ENCODE assay signal across 27 cellular contexts in genomic region chr11:28347351-28347750, GRCh38.
A peak's percentile ranks its signal among the peaks of the same experiment; 100 is the strongest.
DNase-seq lines count a peak whose midpoint lies in the region; ATAC-seq and TF ChIP-seq lines count a peak whose summit lies in the region.
"Had no signal": no experiment of that assay in that cellular context is flagged by ENCODE, and none has a peak within 500 bp of the region (broad histone marks: within the 10 kb centered on the region; RNA-seq: fewer than 3 reads in every experiment).

No MANE protein-coding gene starts in this region.

- no peak overlapping the region for H3K4me3 ChIP-seq in GM23248
- H3K4me3 ChIP-seq in PC-3 (ENCODE audit: low read length): no peak overlapping the region
- H3K4me3 ChIP-seq in mesenchymal stem cell (ENCODE audit: insufficient read depth in 1 of 2, low read depth in 1 of 2, low read length in 2 of 2): no peak overlapping the region
- H3K4me3 ChIP-seq: GM23338 had no signal

- H3K27me3 ChIP-seq in GM23248 (replicated peaks; ENCODE audit: insufficient read depth) (no peaks in the 10 kb centered on the region), PC-3 (ENCODE audit: low read length) (no peaks in the 10 kb centered on the region), mesenchymal stem cell (ENCODE audit: control insufficient read depth in 1 of 2, insufficient read depth in 1 of 2, low read length in 2 of 2) (no peaks in the 10 kb centered on the region)

- peak overlapping the region; percentile 80 to 86 for H3K18ac ChIP-seq in mesenchymal stem cell (ENCODE audit: low read depth in 1 of 2, low read length in 2 of 2)

- no peak overlapping the region for H3K14ac ChIP-seq in mesenchymal stem cell (ENCODE audit: low read length in 2 of 2)

- H4K20me1 ChIP-seq in GM23248 (ENCODE audit: insufficient read depth): no peaks in the 10 kb centered on the region
- no peaks in the 10 kb centered on the region for H4K20me1 ChIP-seq in PC-3 (ENCODE audit: low read length)

- H4K91ac ChIP-seq in mesenchymal stem cell (ENCODE audit: low read length): no peak overlapping the region

- H2BK12ac ChIP-seq in mesenchymal stem cell (ENCODE audit: low read length in 2 of 2): peak overlapping the region in 1 of 2 experiments; percentile 77

- H3K9me2 ChIP-seq in GM23248 (ENCODE audit: insufficient read depth): no peaks in the 10 kb centered on the region
- no peaks in the 10 kb centered on the region for H3K9me2 ChIP-seq in PC-3 (replicated peaks; ENCODE audit: low read length)

- H3K9ac ChIP-seq in GM23248 (no peak overlapping the region), PC-3 (ENCODE audit: low read length) (no peak overlapping the region), mesenchymal stem cell (ENCODE audit: low read length) (no peak overlapping the region)

- no peaks in the 10 kb centered on the region for H3K27me3 Mint-ChIP-seq in activated CD4-positive, alpha-beta T cell treated with anti-CD3 and anti-CD28 coated beads, Interleukin-2, amount 10 ng/mL, durations not matched to agents 24 days and 14 days
- H3K27me3 Mint-ChIP-seq: B cell, T-cell had no signal

- H3K36me3 Mint-ChIP-seq in activated CD4-positive, alpha-beta T cell treated with anti-CD3 and anti-CD28 coated beads, Interleukin-2, amount 10 ng/mL, durations not matched to agents 24 days and 14 days (ENCODE audit: low read depth): no peaks in the 10 kb centered on the region
- H3K36me3 Mint-ChIP-seq: CD8-positive, alpha-beta memory T cell; T-cell had no signal

- H3K9me3 Mint-ChIP-seq in activated CD4-positive, alpha-beta T cell treated with anti-CD3 and anti-CD28 coated beads, Interleukin-2, amount 10 ng/mL, durations not matched to agents 24 days and 14 days: no peaks in the 10 kb centered on the region
- H3K9me3 Mint-ChIP-seq: GM23338 had no signal

- no peak overlapping the region for H3K23ac ChIP-seq in mesenchymal stem cell (ENCODE audit: low read length in 2 of 2)

- no peak overlapping the region for H2BK5ac ChIP-seq in mesenchymal stem cell (ENCODE audit: low read depth, low read length, poor library complexity, severe bottlenecking)

- H3K79me2 ChIP-seq in GM23248 (ENCODE audit: insufficient read depth) (no peaks in the 10 kb centered on the region), PC-3 (ENCODE audit: low read length) (no peaks in the 10 kb centered on the region)

- no peak overlapping the region for H2BK120ac ChIP-seq in mesenchymal stem cell (ENCODE audit: low read depth, low read length)

- H3K27ac ChIP-seq in GM23248 (no peak overlapping the region), PC-3 (ENCODE audit: low read length) (no peak overlapping the region), mesenchymal stem cell (ENCODE audit: low read length, poor library complexity, severe bottlenecking) (no peak overlapping the region)
- H3K27ac ChIP-seq: C4-2B, HL-60, RWPE1 had no signal

- no peak for ATAC-seq in PC-3
- ATAC-seq: GM23338, HCT116, Panc1, T-cell had no signal

- no peaks in the 10 kb centered on the region for H3K79me1 ChIP-seq in mesenchymal stem cell (replicated peaks; ENCODE audit: low read length, poor library complexity, severe bottlenecking)

- intact Hi-C loops in PC-3 (cut with micrococcal nuclease): loop anchor here (2.0 kb wide), 1 partner anchor 645 kb away; no protein-coding TSS in a partner anchor
- intact Hi-C loops in activated CD4-positive, alpha-beta T cell treated with anti-CD3 and anti-CD28 coated beads, Interleukin-2, amount 10 ng/mL, durations not matched to agents 24 days and 14 days (cut with micrococcal nuclease): no loop called here

- H2AK5ac ChIP-seq in mesenchymal stem cell (ENCODE audit: low read length, severe bottlenecking): no peak overlapping the region

- POLR2A ChIA-PET in PC-3 (lab: Charles Lee; ENCODE audit: unreplicated experiment): no interaction called here
- POLR2A ChIA-PET in HEK293T (lab: Yijun Ruan, JAX): no interaction called here

- no peaks in the 10 kb centered on the region for H3K36me3 ChIP-seq in GM23248 (ENCODE audit: low read depth)
- no peaks in the 10 kb centered on the region for H3K36me3 ChIP-seq in PC-3 (ENCODE audit: low read depth, low read length)
- no peaks in the 10 kb centered on the region for H3K36me3 ChIP-seq in mesenchymal stem cell (ENCODE audit: control insufficient read depth in 1 of 2, insufficient read depth in 2 of 2, low read depth in 1 of 2, low read length in 2 of 2)

- H3K4me3 Mint-ChIP-seq in activated CD4-positive, alpha-beta T cell treated with anti-CD3 and anti-CD28 coated beads, Interleukin-2, amount 10 ng/mL, durations not matched to agents 24 days and 14 days: no peak overlapping the region
- H3K4me3 Mint-ChIP-seq: B cell; CD8-positive, alpha-beta memory T cell; GM23338; T-cell had no signal

- 32 to 37% methylated on average over 5 of the region's 5 CpGs for WGBS in GM23248 (ENCODE audit: low coverage in 1 of 2, low lambda C conversion rate in 2 of 2, missing lambda C conversion rate in 2 of 2), 2 experiments
- 91% methylated on average over 5 of the region's 5 CpGs for WGBS in mesenchymal stem cell

- in situ Hi-C loops in GM23248 (cut with MboI): no loop called here

- H3K9me3 ChIP-seq in GM23248 (ENCODE audit: low read depth) (no peaks in the 10 kb centered on the region), PC-3 (ENCODE audit: low read length) (no peaks in the 10 kb centered on the region), mesenchymal stem cell (ENCODE audit: control insufficient read depth, low read length) (no peaks in the 10 kb centered on the region)

- BruUV-seq in PC-3 (replicated peaks; lab: Mats Ljungman, UMichigan): no TSS peak

- DNase-seq in GM23248: peak; percentile 12
- DNase-seq in PC-3: peak; percentile 4
- DNase-seq in mesenchymal stem cell: no peak
- no peak for DNase-seq in stimulated activated CD4-positive, alpha-beta T cell treated with anti-CD3 and anti-CD28 coated beads, Interleukin-4, amount 100 ng/mL, for 1 hour
- DNase-seq in HEK293T (ENCODE audit: extremely low spot score): no peak
- no peak for DNase-seq in glomerular visceral epithelial cell (ENCODE audit: extremely low spot score)
- DNase-seq in activated CD4-positive, alpha-beta T cell treated with anti-CD3 and anti-CD28 coated beads, Interleukin-2, amount 10 ng/mL, durations not matched to agents 24 days and 14 days: no peak
- DNase-seq: CD8-positive, alpha-beta memory T cell; DMS79 treated with DMSO at 0.1 percent for 48 hours; Karpas-422; MV-4-11; NCI-H1105; NCI-H1436 treated with DMSO at 0.1 percent for 48 hours; NCI-H1930; NCI-H446; NCI-H524 treated with DMSO at 0.1 percent for 48 hours; NCI-H82; NK-92 treated with Interleukin-12 subunit alpha and Interleukin-12 subunit beta, amount 100 ng/mL, for 24 hours; SHP77; T-cell had no signal

- H2AFZ ChIP-seq in GM23248 (no peak overlapping the region), PC-3 (ENCODE audit: low read length) (no peak overlapping the region), mesenchymal stem cell (ENCODE audit: low read depth, low read length) (no peak overlapping the region)
- H2AFZ ChIP-seq: GM23338 had no signal

- no peaks in the 10 kb centered on the region for H3K4me1 Mint-ChIP-seq in activated CD4-positive, alpha-beta T cell treated with anti-CD3 and anti-CD28 coated beads, Interleukin-2, amount 10 ng/mL, durations not matched to agents 24 days and 14 days
- H3K4me1 Mint-ChIP-seq: B cell; CD8-positive, alpha-beta memory T cell; T-cell had no signal

- H3K27ac Mint-ChIP-seq in activated CD4-positive, alpha-beta T cell treated with anti-CD3 and anti-CD28 coated beads, Interleukin-2, amount 10 ng/mL, durations not matched to agents 24 days and 14 days: no peak overlapping the region
- H3K27ac Mint-ChIP-seq: B cell; CD8-positive, alpha-beta memory T cell; GM23338; T-cell had no signal

- no peak overlapping the region for H3K4ac ChIP-seq in mesenchymal stem cell (ENCODE audit: low read depth in 1 of 2, low read length in 2 of 2)

- peaks cover 36% of the 10 kb centered on the region for H3K4me1 ChIP-seq in GM23248 (ENCODE audit: insufficient read depth)
- H3K4me1 ChIP-seq in PC-3 (ENCODE audit: insufficient read depth, low read length): peaks cover 31% of the 10 kb centered on the region
- no peaks in the 10 kb centered on the region for H3K4me1 ChIP-seq in mesenchymal stem cell (ENCODE audit: control insufficient read depth, insufficient read depth, low read depth, low read length)

- CTCF ChIA-PET in PC-3 (lab: Charles Lee) (no interaction called here), HEK293T (lab: Yijun Ruan, JAX) (no interaction called here)

- H3K4me2 ChIP-seq in GM23248 (ENCODE audit: unreplicated experiment) (no peak overlapping the region), PC-3 (ENCODE audit: low read length) (no peak overlapping the region), mesenchymal stem cell (ENCODE audit: low read length, poor library complexity, severe bottlenecking) (no peak overlapping the region)
- H3K4me2 ChIP-seq: GM23338 had no signal

- H4K8ac ChIP-seq in mesenchymal stem cell (ENCODE audit: low read length): peak overlapping the region; percentile 50

- no peak overlapping the region for H2BK15ac ChIP-seq in mesenchymal stem cell (ENCODE audit: low read depth, poor library complexity, severe bottlenecking)

- no peak for TF ChIP-seq CTCF in PC-3 (conservative IDR thresholded peaks at IDR 0.05; ENCODE audit: low read depth, low read length)

- H3F3A ChIP-seq in GM23248 (ENCODE audit: insufficient read depth) (peaks cover 28% of the 10 kb centered on the region; the same call in 1 of the 2 replicates), PC-3 (ENCODE audit: low read length, unreplicated experiment) (no peaks in the 10 kb centered on the region)

TF ChIP-seq in HEK293T, 16 proteins besides CTCF, POLR2A, EP300 and RAD21:
- TF ChIP-seq BHLHE40 (IDR thresholded peaks at IDR 0.05; ENCODE audit: borderline replicate concordance) (no peak), FOXA1 (IDR thresholded peaks at IDR 0.05) (no peak), L3MBTL2 (conservative IDR thresholded peaks at IDR 0.05) (no peak), FOXM1 (IDR thresholded peaks at IDR 0.05; ENCODE audit: borderline replicate concordance) (no peak), ELF4 (IDR thresholded peaks at IDR 0.05) (no peak)

Comparison
In these comparisons a context has a peak if more than half of its experiments do, and no peak if none do; other contexts are left out.
1. DNase-seq: peak in GM23248 (single experiment) and PC-3 (single experiment); none in mesenchymal stem cell (single experiment), stimulated activated CD4-positive, alpha-beta T cell treated with anti-CD3 and anti-CD28 coated beads, Interleukin-4, amount 100 ng/mL, for 1 hour (single experiment), HEK293T (single experiment), glomerular visceral epithelial cell (single experiment) and activated CD4-positive, alpha-beta T cell treated with anti-CD3 and anti-CD28 coated beads, Interleukin-2, amount 10 ng/mL, durations not matched to agents 24 days and 14 days (single experiment).